ENCODE assay signal across 8 cellular contexts in the genomic region with DNA sequence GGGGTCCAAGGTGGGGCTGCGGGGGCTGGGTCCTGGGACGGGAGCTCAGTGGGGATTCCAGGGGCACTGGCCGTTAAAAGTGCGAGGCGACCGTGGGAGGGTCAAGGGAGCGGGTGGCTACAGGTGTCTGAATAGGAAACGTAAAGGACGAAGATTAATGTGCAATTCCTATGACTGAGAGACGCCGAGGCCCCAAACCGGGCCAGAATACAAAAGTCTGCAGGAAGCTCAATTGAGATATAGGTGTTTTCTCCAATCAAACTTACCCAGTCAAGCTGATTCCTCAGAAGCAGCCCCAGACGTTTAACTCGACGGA. TPM values are rescaled to one million over a fixed set of nuclear protein-coding genes. Genes with fewer than 3 reads are reported as not detected.
DNase-seq lines count a peak whose midpoint lies in the region; ATAC-seq, FAIRE-seq and TF ChIP-seq lines count a peak whose summit lies in the region.

Gene PAFAH2, minus strand, starts transcription at position 305 of the 316 bp plus-strand sequence. CDS start 7,247 bp downstream, outside the sequence.

- TF ChIP-seq EP300 in transverse colon (IDR thresholded peaks at IDR 0.05; ENCODE audit: low read depth), result no peak

- H3K27ac Mint-ChIP-seq in MCF 10A (ENCODE audit: low read depth, unreplicated experiment), result peak within 1 kb of the TSS; percentile 94

- no peaks in the 10 kb centered on the region for H3K27me3 ChIP-seq in transverse colon

- peaks cover 10% of the 10 kb centered on the region for H3K36me3 Mint-ChIP-seq in MCF 10A (ENCODE audit: insufficient read depth, unreplicated experiment)

- intact Hi-C loops in MCF 10A (cut with micrococcal nuclease), result loop anchor here (1.0 to 5.0 kb wide), 4 partner anchors 93 to 175 kb away; no protein-coding TSS in a partner anchor
- intact Hi-C loops in lower leg skin (cut with DNase I; ENCODE audit: low total_unique reads), result loop anchor here (5.0 to 10.0 kb wide), 2 partner anchors 100 to 163 kb away; no protein-coding TSS in a partner anchor
- intact Hi-C loops in transverse colon (cut with DNase I; ENCODE audit: low total_unique reads), result loop anchor here (2.0 to 5.0 kb wide), 2 partner anchors 101 to 195 kb away; partner anchors contain the start of gene SELENON

- peaks cover 4 to 18% (median 11%) of the 10 kb centered on the region in 4 donors for H3K4me1 ChIP-seq in transverse colon

- H3K9me3 ChIP-seq in transverse colon, result no peaks in the 10 kb centered on the region

- in situ Hi-C loops in transverse colon (cut with MboI; ENCODE audit: low pct_ligation_motif_present in 1 of 4, low pct_unique_long_range_greater_than_20kb in 1 of 4, low sequenced_read_pairs in 3 of 4), result loop anchor here in 1 of 4 donors (5.0 kb wide), 1 partner anchor 100 kb away; no protein-coding TSS in a partner anchor

- no peaks in the 10 kb centered on the region for H3K27me3 Mint-ChIP-seq in MCF 10A (ENCODE audit: insufficient read depth, unreplicated experiment)

- H3K4me3 Mint-ChIP-seq in MCF 10A (ENCODE audit: unreplicated experiment), result peak within 1 kb of the TSS; percentile 94

- no TSS peak for BruUV-seq in MCF 10A (replicated peaks; lab: Mats Ljungman, UMichigan)

- no peak for FAIRE-seq in GM12891 (lab: Jason Lieb, UNC)

- H3K9me3 Mint-ChIP-seq in MCF 10A (ENCODE audit: unreplicated experiment), result no peaks in the 10 kb centered on the region

- peak within 1 kb of the TSS; percentile 90 to 96 (median 92) for H3K27ac ChIP-seq in transverse colon

- H3K36me3 ChIP-seq in transverse colon, result no peaks in the 10 kb centered on the region

- no peak for TF ChIP-seq CTCF in MCF 10A (IDR thresholded peaks at IDR 0.05; ENCODE audit: unreplicated experiment)
- TF ChIP-seq CTCF in lower leg skin (IDR thresholded peaks at IDR 0.05), result no peak
- no peak for TF ChIP-seq CTCF in transverse colon (IDR thresholded peaks at IDR 0.05)

- WGBS in lower leg skin, 2 donors, result 0 to 1% methylated on average over 15 of the region's 15 CpGs
- WGBS in transverse colon (ENCODE audit: low coverage in 1 of 2), 2 donors, result 0 to 1% methylated on average over 2 to 15 of the region's 15 CpGs

- peaks cover 7% of the 10 kb centered on the region for H3K4me1 Mint-ChIP-seq in MCF 10A (ENCODE audit: insufficient read depth, unreplicated experiment)

- peak; percentile 55; the same call in 1 of the 2 replicates for TF ChIP-seq POLR2A in GM12891 (IDR thresholded peaks at IDR 0.05; ENCODE audit: low read depth, low read length)
- no peak for TF ChIP-seq POLR2A in lower leg skin (IDR thresholded peaks at IDR 0.05)
- TF ChIP-seq POLR2A in transverse colon (IDR thresholded peaks at IDR 0.05), result peak; percentile 60

- ATAC-seq in HG03457 (IDR thresholded peaks at IDR 0.05; ENCODE audit: unreplicated experiment), result peak; percentile 12

- POLR2A ChIA-PET in MCF 10A (lab: Yijun Ruan, JAX), result interaction anchor here (0.6 to 5.6 kb wide), 25 partner anchors 11 to 319 kb away, joined by 3 to 39 read pairs (median 5); partner anchors contain the start of genes MTFR1L, PAQR7, PDIK1L and STMN1

- CTCF ChIA-PET in MCF 10A (lab: Yijun Ruan, JAX), result interaction anchor here (0.6 to 8.0 kb wide), 32 partner anchors 9 to 749 kb away, joined by 3 to 106 read pairs (median 4); partner anchors contain the start of genes MTFR1L and STMN1

- no peak for DNase-seq in GM12891 (ENCODE audit: insufficient read length, low spot score)
- DNase-seq in MCF 10A (ENCODE audit: unreplicated experiment), result no peak
- DNase-seq in lower leg skin (ENCODE audit: low spot score in 2 of 2), result peak in 1 of 2 donors; percentile 92
- no peak for DNase-seq in transverse colon
- DNase-seq in NCI-H526 treated with DMSO at 0.1 percent for 48 hours (lab: John Stamatoyannopoulos, UW), result no peak
- DNase-seq in DMS114 treated with DMSO at 0.1 percent for 48 hours (lab: John Stamatoyannopoulos, UW; ENCODE audit: unreplicated experiment), result no peak
- no peak for DNase-seq in AML-193 (lab: John Stamatoyannopoulos, UW)

- H3K4me3 ChIP-seq in lower leg skin (ENCODE audit: low read depth, poor library complexity, severe bottlenecking) (peak within 1 kb of the TSS; percentile 34), transverse colon (peak within 1 kb of the TSS; percentile 49 to 86 (median 57))

TF ChIP-seq in GM12891, 5 proteins besides CTCF, POLR2A, EP300 and RAD21:
- TF ChIP-seq POU2F2 (IDR thresholded peaks at IDR 0.05; ENCODE audit: low read depth, low read length), result no peak
- no peak for TF ChIP-seq PAX5 (IDR thresholded peaks at IDR 0.05; ENCODE audit: insufficient read depth, low read length, severe bottlenecking)
- peak; percentile 25; the same call in 1 of the 2 replicates for TF ChIP-seq TAF1 (IDR thresholded peaks at IDR 0.05; ENCODE audit: low read depth, low read length)
- peak; percentile 50; the same call in 1 of the 2 replicates for TF ChIP-seq POLR2AphosphoS5 (IDR thresholded peaks at IDR 0.05; ENCODE audit: low read depth, low read length)
- no peak for TF ChIP-seq SPI1 (IDR thresholded peaks at IDR 0.05; ENCODE audit: low read depth, low read length)

RNA-seq across cellular contexts. Expression of gene PAFAH2, which starts in this region (rescaled TPM):
- 3.2 TPM for polyA plus RNA-seq in GM12891 (2012; ENCODE audit: low read depth, missing spikeins)
- 12.8 and 22.3 TPM in 2 replicates for total RNA-seq in MCF 10A (2022)
- total RNA-seq in lower leg skin, result 10 to 100 TPM; 11.8 to 23.0 (median 17.1) TPM
- total RNA-seq in transverse colon, result 10 to 100 TPM; 23.1 to 60.1 (median 38.8) TPM

Comparison
In these comparisons a context has a peak if more than half of its experiments do, and no peak if none do; other contexts are left out.
1. POLR2A ChIP-seq: peak in GM12891 (single experiment) and transverse colon (single experiment); none in lower leg skin (0 of 2).